20 cellular contexts compared by ENCODE assay signal in the genomic region with DNA sequence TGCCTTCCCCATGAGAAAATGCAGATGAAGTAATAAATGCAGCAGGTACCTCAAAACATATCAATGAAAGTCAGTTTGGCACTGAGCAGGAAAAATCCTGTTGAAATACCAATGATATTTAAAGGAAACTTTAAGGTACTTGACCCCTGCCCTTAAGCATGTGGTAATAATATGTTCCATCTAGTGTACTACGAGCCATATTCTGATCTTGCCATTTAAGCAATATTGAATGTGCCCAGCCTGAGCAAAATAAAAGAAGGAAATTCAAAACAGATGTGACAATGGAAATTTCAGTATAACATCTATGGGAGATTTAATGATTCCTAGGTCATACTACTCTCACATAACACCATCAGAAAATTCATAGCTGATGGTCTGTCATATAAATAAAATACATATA.
"Had no signal": no experiment of that assay in that cellular context is flagged by ENCODE, and none has a peak within 500 bp of the region (broad histone marks: within the 10 kb centered on the region; RNA-seq: fewer than 3 reads in every experiment).

No MANE protein-coding gene starts in this region.

- H3K4me1 Mint-ChIP-seq: activated naive CD8-positive, alpha-beta T cell treated with anti-CD3 and anti-CD28 coated beads, Interleukin-2, amount 10 ng/mL, durations not matched to agents 7 days and 5 days; nephron progenitor cell had no signal

- H3K4me3 Mint-ChIP-seq: activated naive CD8-positive, alpha-beta T cell treated with anti-CD3 and anti-CD28 coated beads, Interleukin-2, amount 10 ng/mL, durations not matched to agents 7 days and 5 days; nephron progenitor cell; T-cell had no signal

- H3K27me3 Mint-ChIP-seq: activated naive CD8-positive, alpha-beta T cell treated with anti-CD3 and anti-CD28 coated beads, Interleukin-2, amount 10 ng/mL, durations not matched to agents 7 days and 5 days; T-cell had no signal

- H3K27ac ChIP-seq: brain microvascular endothelial cell, tibial artery had no signal

- H3K36me3 ChIP-seq: brain microvascular endothelial cell, left ventricle myocardium inferior, prostate gland, tibial artery had no signal

- H3K27ac Mint-ChIP-seq: activated naive CD8-positive, alpha-beta T cell treated with anti-CD3 and anti-CD28 coated beads, Interleukin-2, amount 10 ng/mL, durations not matched to agents 7 days and 5 days; nephron progenitor cell; T-cell had no signal

- H3K4me1 ChIP-seq: esophagus squamous epithelium, prostate gland, tibial artery had no signal

- H3K27me3 ChIP-seq: brain microvascular endothelial cell, esophagus squamous epithelium, tibial artery had no signal

- H3K9me3 ChIP-seq: esophagus squamous epithelium, left ventricle myocardium inferior, prostate gland, tibial artery had no signal

- ATAC-seq: right cardiac atrium, T-cell had no signal

- H3K9me3 Mint-ChIP-seq: T-cell had no signal

- DNase-seq: activated CD4-positive, CD25-positive, alpha-beta regulatory T cell treated with anti-CD3 and anti-CD28 coated beads, Interleukin-2, amount 50 U/mL, for 72 hours; activated naive CD4-positive, alpha-beta T cell; activated naive CD8-positive, alpha-beta T cell treated with anti-CD3 and anti-CD28 coated beads, Interleukin-2, amount 10 ng/mL, durations not matched to agents 7 days and 5 days; anterior cingulate cortex; brain microvascular endothelial cell; cerebellar nuclear complex; effector CD8-positive, alpha-beta T cell; esophagus squamous epithelium; hippocampal formation; left ventricle myocardium inferior; mesendoderm; nephron progenitor cell; occipital lobe; right cardiac atrium; stimulated activated CD4-positive, alpha-beta T cell treated with anti-CD3 and anti-CD28 coated beads, Interleukin-4, amount 100 ng/mL, for 24 hours; stimulated activated naive CD4-positive, alpha-beta T cell; T-cell; T-helper 9 cell; tibial artery had no signal

- H3K4me3 ChIP-seq: esophagus squamous epithelium, left ventricle myocardium inferior, prostate gland, tibial artery had no signal
